In the genomic region with DNA sequence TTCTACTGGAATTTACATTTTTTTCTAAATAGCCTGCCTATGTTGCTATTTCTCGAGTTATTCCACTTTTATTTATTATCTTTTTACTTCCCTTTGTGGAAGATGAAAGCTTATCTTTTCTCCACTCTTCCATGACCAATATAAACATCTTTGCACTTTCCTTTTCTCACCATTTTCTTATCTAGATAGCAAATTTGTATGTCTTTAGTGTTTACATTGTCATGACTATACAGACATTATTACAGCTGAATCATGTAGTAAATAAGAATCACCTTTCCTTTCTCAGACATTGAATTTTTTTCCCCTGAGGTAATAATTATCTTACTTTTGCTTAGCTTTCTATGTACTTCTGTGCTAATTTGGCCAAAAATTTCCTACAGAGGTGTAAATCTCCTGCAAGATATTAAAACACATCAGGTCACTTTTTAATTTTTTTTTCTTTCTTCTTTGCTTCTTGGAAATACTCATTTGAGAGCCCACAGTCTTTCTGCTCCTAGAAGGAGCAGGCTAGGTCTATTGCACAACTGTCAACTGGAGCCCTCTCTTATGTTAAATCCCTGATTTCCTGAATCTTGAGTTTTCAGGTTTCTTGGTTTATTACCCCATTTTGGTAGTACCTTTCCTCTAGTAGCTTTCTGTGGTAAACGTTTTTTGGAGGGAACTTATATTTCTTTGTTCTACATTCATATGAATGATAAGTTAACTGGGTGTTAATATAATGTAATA, we compare ENCODE assay signal across 1 cellular context.
TF ChIP-seq lines count a peak whose summit lies in the region.

No MANE protein-coding gene starts in this region.

TF ChIP-seq in H1, 55 proteins besides CTCF, POLR2A, EP300 and RAD21:
- TF ChIP-seq JUND (IDR thresholded peaks at IDR 0.05; ENCODE audit: low read length) (no peak), CEBPB (IDR thresholded peaks at IDR 0.05; ENCODE audit: low read depth, low read length) (peak; percentile 83)
